ENCODE assay signal across 8 cellular contexts in genomic region chrX:153968754-153969124, GRCh38. TPM values are rescaled to one million over a fixed set of nuclear protein-coding genes. Genes with fewer than 3 reads are reported as not detected.
A peak's percentile ranks its signal among the peaks of the same experiment; 100 is the strongest.
DNase-seq lines count a peak whose midpoint lies in the region; ATAC-seq, FAIRE-seq and TF ChIP-seq lines count a peak whose summit lies in the region.

No MANE protein-coding gene starts in this region.

- H3K4me2 ChIP-seq in DOHH2 (ENCODE audit: low read length): peak overlapping the region; percentile 96
- peak overlapping the region; percentile 97 for H3K4me2 ChIP-seq in Loucy (ENCODE audit: low read depth, low read length, poor library complexity, severe bottlenecking)

- H3K4me3 ChIP-seq in DOHH2 (ENCODE audit: low read length) (peak overlapping the region; percentile 94), Loucy (ENCODE audit: low read length, poor library complexity, severe bottlenecking) (peak overlapping the region; percentile 96), kidney (ENCODE audit: low read length in 2 of 2) (peak overlapping the region in 1 of 2 donors; percentile 88), transverse colon (peak overlapping the region in 3 of 4 donors; percentile 63 to 91 (median 83))

- no peak overlapping the region for H2AFZ ChIP-seq in Loucy (ENCODE audit: low read length)

- no peak for TF ChIP-seq EP300 in transverse colon (IDR thresholded peaks at IDR 0.05; ENCODE audit: low read depth)

- no peak for TF ChIP-seq POLR2A in transverse colon (IDR thresholded peaks at IDR 0.05)

- H3K36me3 ChIP-seq in DOHH2 (ENCODE audit: control insufficient read depth, low read length): peaks cover 71% of the 10 kb centered on the region
- H3K36me3 ChIP-seq in Loucy (ENCODE audit: insufficient read depth, low read length): peaks cover 9% of the 10 kb centered on the region; the same call in 1 of the 2 replicates
- H3K36me3 ChIP-seq in kidney (ENCODE audit: control insufficient read depth in 1 of 2, insufficient read depth in 2 of 2, low read length in 2 of 2): no peaks in the 10 kb centered on the region
- no peaks in the 10 kb centered on the region for H3K36me3 ChIP-seq in transverse colon

- TF ChIP-seq CTCF in DOHH2 (IDR thresholded peaks at IDR 0.05; ENCODE audit: low read depth, low read length, poor library complexity, severe bottlenecking): peak; percentile 31
- peak; percentile 37; the same call in 1 of the 2 replicates for TF ChIP-seq CTCF in Loucy (conservative IDR thresholded peaks at IDR 0.05; ENCODE audit: low read length)
- no peak for TF ChIP-seq CTCF in kidney (IDR thresholded peaks at IDR 0.05; ENCODE audit: borderline replicate concordance, extremely low read depth, insufficient read depth)
- no peak for TF ChIP-seq CTCF in transverse colon (IDR thresholded peaks at IDR 0.05)

- 0 out of 2 replicates have a peak, but pooled peaks cover 3% of the 10 kb centered on the region for H3F3A ChIP-seq in DOHH2 (ENCODE audit: control insufficient read depth, insufficient read depth)
- peaks cover 10% of the 10 kb centered on the region; the same call in 1 of the 2 replicates for H3F3A ChIP-seq in Loucy (ENCODE audit: low read depth)

- intact Hi-C loops in kidney (cut with DNase I) (no loop called here), transverse colon (cut with DNase I; ENCODE audit: low total_unique reads) (no loop called here)

- no peak for FAIRE-seq in kidney (lab: Jason Lieb, UNC)

- H3K79me2 ChIP-seq in DOHH2 (ENCODE audit: control insufficient read depth, low read length) (peaks cover 87% of the 10 kb centered on the region), Loucy (ENCODE audit: insufficient read depth, low read length) (peaks cover 81% of the 10 kb centered on the region)

- in situ Hi-C loops in transverse colon (cut with MboI; ENCODE audit: low pct_ligation_motif_present in 1 of 4, low pct_unique_long_range_greater_than_20kb in 1 of 4, low sequenced_read_pairs in 3 of 4) (loop anchor here in 2 of 4 donors (25.0 kb wide), 2 partner anchors 206 to 569 kb away; partner anchors contain the start of genes G6PD (in 1 of the 2), IKBKG (in 1 of the 2) and PLXNB3 (in 1 of the 2)), G401 (cut with HindIII; ENCODE audit: low sequenced_read_pairs) (no loop called here)

- H3K27ac ChIP-seq in DOHH2 (ENCODE audit: low read depth, low read length): peak overlapping the region; percentile 96
- H3K27ac ChIP-seq in kidney (ENCODE audit: low read depth in 2 of 2, low read length in 2 of 2): no peak overlapping the region
- H3K27ac ChIP-seq in transverse colon: peak overlapping the region; percentile 94 to 100 (median 98)

- 49% methylated on average over 12 of the region's 12 CpGs; no CpG with 5 or more reads in 1 of the 2 donors for WGBS in transverse colon (ENCODE audit: low coverage in 1 of 2), 2 donors

- H4K20me1 ChIP-seq in DOHH2 (ENCODE audit: control insufficient read depth, insufficient read depth, low read depth, low read length) (peaks cover 7% of the 10 kb centered on the region), Loucy (ENCODE audit: insufficient read depth, low read length, poor library complexity, severe bottlenecking) (peaks cover 62% of the 10 kb centered on the region)

- H3K27me3 ChIP-seq in DOHH2 (ENCODE audit: control insufficient read depth, low read length) (no peaks in the 10 kb centered on the region), Loucy (ENCODE audit: insufficient read depth, low read length, poor library complexity, severe bottlenecking) (peaks cover 6% of the 10 kb centered on the region), transverse colon (no peaks in the 10 kb centered on the region)

- H3K9me2 ChIP-seq in DOHH2 (replicated peaks; ENCODE audit: control insufficient read depth, low read length) (no peaks in the 10 kb centered on the region), Loucy (replicated peaks; ENCODE audit: low read depth, low read length) (no peaks in the 10 kb centered on the region)

- H3K4me1 ChIP-seq in DOHH2 (ENCODE audit: control insufficient read depth, low read length): peaks cover 36% of the 10 kb centered on the region
- H3K4me1 ChIP-seq in Loucy (ENCODE audit: insufficient read depth, low read length, poor library complexity, severe bottlenecking): peaks cover 20% of the 10 kb centered on the region
- peaks cover 20 to 39% of the 10 kb centered on the region in 2 donors for H3K4me1 ChIP-seq in kidney (ENCODE audit: control insufficient read depth in 1 of 2, insufficient read depth in 1 of 2, low read depth in 1 of 2, low read length in 2 of 2)
- H3K4me1 ChIP-seq in transverse colon: peaks cover 11 to 47% (median 39%) of the 10 kb centered on the region in 4 donors

- no peak for ATAC-seq in HG03135 (IDR thresholded peaks at IDR 0.05; ENCODE audit: unreplicated experiment)

- H3K9ac ChIP-seq in Loucy (ENCODE audit: low read depth, low read length, poor library complexity, severe bottlenecking) (peak overlapping the region; percentile 100), kidney (ENCODE audit: low read length in 2 of 2) (no peak overlapping the region)

- DNase-seq in activated naive CD4-positive, alpha-beta T cell treated with anti-CD3 and anti-CD28 coated beads, Interleukin-2, amount 50 U/mL, for 16 hours: peak; percentile 51
- DNase-seq in kidney (peak; percentile 75), transverse colon (peak; percentile 46), G401 (ENCODE audit: low spot score) (no peak), NCI-H2171 treated with DMSO at 0.1 percent for 48 hours (lab: John Stamatoyannopoulos, UW) (no peak)

- H3K9me3 ChIP-seq in DOHH2 (ENCODE audit: control insufficient read depth, insufficient read depth, low read length) (no peaks in the 10 kb centered on the region), Loucy (ENCODE audit: insufficient read depth, low read depth, low read length) (no peaks in the 10 kb centered on the region), kidney (ENCODE audit: control insufficient read depth in 1 of 2, low read length in 2 of 2) (no peaks in the 10 kb centered on the region), transverse colon (no peaks in the 10 kb centered on the region)

RNA-seq across cellular contexts. Expression of gene HCFC1, which starts 2.9 kb away (rescaled TPM):
- 54.6 TPM for total RNA-seq in kidney
- 13.5 TPM for polyA plus RNA-seq in kidney (ENCODE audit: insufficient read depth, low read depth, low replicate concordance)
- total RNA-seq in transverse colon: 10 to 100 TPM; 34.0 to 68.5 (median 49.8) TPM
- 12.4 and 16.1 TPM in 2 replicates for total RNA-seq in G401 (2014; rRNA removed; shearing (Covaris generic))

RNA-seq across cellular contexts. Expression of gene TMEM187, which starts 3.8 kb away (rescaled TPM):
- total RNA-seq in kidney (9.6 TPM), transverse colon (10 to 100 TPM in 1 of 4 donors, 1 to 10 TPM in 3; 1.6 to 11.2 (median 5.5) TPM)
- 12.4 TPM for polyA plus RNA-seq in kidney (ENCODE audit: insufficient read depth, low read depth, low replicate concordance)
- total RNA-seq in G401 (2014; rRNA removed; shearing (Covaris generic)): 1.4 and 7.4 TPM in 2 replicates

RNA-seq across cellular contexts. Expression of gene RENBP, which starts 24.3 kb away (rescaled TPM):
- total RNA-seq in kidney (22.9 TPM), transverse colon (10 to 100 TPM in 1 of 4 donors, 1 to 10 TPM in 2, not detected in 1; 4.6 to 13.1 (median 7.2) TPM)
- 78.2 TPM for polyA plus RNA-seq in kidney (ENCODE audit: insufficient read depth, low read depth, low replicate concordance)
- total RNA-seq in G401 (2014; rRNA removed; shearing (Covaris generic)): 7.1 and 8.4 TPM in 2 replicates

RNA-seq across cellular contexts. Expression of gene NAA10, which starts 33.9 kb away (rescaled TPM):
- total RNA-seq in kidney (79.3 TPM), transverse colon (10 to 100 TPM; 29.9 to 57.2 (median 47.4) TPM)
- 120 TPM for polyA plus RNA-seq in kidney (ENCODE audit: insufficient read depth, low read depth, low replicate concordance)
- 136 and 159 TPM in 2 replicates for total RNA-seq in G401 (2014; rRNA removed; shearing (Covaris generic))

RNA-seq across cellular contexts. Expression of gene ARHGAP4, which starts 42.7 kb away (rescaled TPM):
- total RNA-seq in kidney (73.0 TPM), transverse colon (10 to 100 TPM; 44.9 to 52.4 (median 49.9) TPM)
- polyA plus RNA-seq in kidney (ENCODE audit: insufficient read depth, low read depth, low replicate concordance): 38.3 TPM
- 55.7 and 62.6 TPM in 2 replicates for total RNA-seq in G401 (2014; rRNA removed; shearing (Covaris generic))

Comparison
In these comparisons a context has a peak if more than half of its experiments do, and no peak if none do; other contexts are left out.
1. H3K27ac ChIP-seq: peak in DOHH2 (single experiment) and transverse colon (4 of 4); none in kidney (0 of 2).
2. CTCF ChIP-seq: peak in DOHH2 (single experiment) and Loucy (single experiment); none in kidney (single experiment) and transverse colon (0 of 5).
3. DNase-seq: peak in activated naive CD4-positive, alpha-beta T cell treated with anti-CD3 and anti-CD28 coated beads, Interleukin-2, amount 50 U/mL, for 16 hours (single experiment), kidney (single experiment) and transverse colon (single experiment); none in G401 (single experiment) and NCI-H2171 treated with DMSO at 0.1 percent for 48 hours (single experiment).